In the genomic region with DNA sequence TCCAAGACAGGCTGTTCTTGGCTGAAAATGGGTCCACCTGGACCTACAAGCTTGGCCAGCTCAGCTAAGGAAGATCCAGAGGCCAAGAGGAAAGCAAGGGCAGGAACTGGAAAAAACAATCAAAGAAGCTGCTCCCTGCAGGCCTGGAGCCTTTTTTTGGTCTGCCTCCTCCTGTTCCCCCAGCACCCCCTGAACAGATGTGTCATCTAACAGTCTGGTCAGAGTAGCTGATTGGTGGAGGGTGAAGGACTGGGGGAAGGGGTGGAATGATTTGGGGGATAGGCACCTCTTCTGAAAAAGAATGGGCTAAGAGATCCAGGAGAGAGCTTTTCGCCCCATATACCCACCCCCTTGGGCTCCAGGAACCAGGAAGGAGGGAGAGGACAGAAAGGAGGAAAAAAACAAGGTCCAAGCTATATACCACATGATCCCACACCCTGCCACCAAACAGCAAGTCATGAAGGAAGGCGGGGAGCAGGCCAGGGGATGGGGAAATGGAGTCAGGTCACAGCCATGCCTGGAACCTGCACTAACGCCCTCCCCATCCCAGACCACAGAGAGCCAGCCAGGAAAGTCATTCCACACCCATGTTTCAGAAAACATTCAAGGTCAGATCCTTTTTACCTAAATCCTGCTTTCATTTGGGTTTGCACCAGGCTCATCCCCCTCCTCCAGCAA, we compare ENCODE assay signal across 8 cellular contexts. TPM values are rescaled to one million over a fixed set of nuclear protein-coding genes. Genes with fewer than 3 reads are reported as not detected.
DNase-seq lines count a peak whose midpoint lies in the region; ATAC-seq and TF ChIP-seq lines count a peak whose summit lies in the region.

No MANE protein-coding gene starts in this region.

- H3K4me3 Mint-ChIP-seq in CD4-positive, CD25-positive, alpha-beta regulatory T cell = peak overlapping the region; percentile 88 to 99 (median 94)
- peak overlapping the region; percentile 86 for H3K4me3 Mint-ChIP-seq in neural crest cell

- H3F3A ChIP-seq in PC-3 (ENCODE audit: low read length, unreplicated experiment) = no peaks in the 10 kb centered on the region

- peaks cover 68% of the 10 kb centered on the region for H3K79me2 ChIP-seq in PC-3 (ENCODE audit: low read length)

- H3K4me1 ChIP-seq in CD4-positive, CD25-positive, alpha-beta regulatory T cell (ENCODE audit: control insufficient read depth, insufficient read depth, low read length, poor library complexity, severe bottlenecking) = peaks cover 58% of the 10 kb centered on the region
- peaks cover 18% of the 10 kb centered on the region for H3K4me1 ChIP-seq in PC-3 (ENCODE audit: insufficient read depth, low read length)

- H3K9ac ChIP-seq in PC-3 (ENCODE audit: low read length) = peak overlapping the region; percentile 76

- H3K9me3 ChIP-seq in CD4-positive, CD25-positive, alpha-beta regulatory T cell (ENCODE audit: control insufficient read depth in 2 of 2, low read length in 2 of 2) = no peaks in the 10 kb centered on the region
- no peaks in the 10 kb centered on the region for H3K9me3 ChIP-seq in PC-3 (ENCODE audit: low read length)

- ATAC-seq in CD4-positive, CD25-positive, alpha-beta regulatory T cell (ENCODE audit: low read depth in 2 of 2) = no peak
- ATAC-seq in PC-3 (no peak), HG02678 (IDR thresholded peaks at IDR 0.05; ENCODE audit: unreplicated experiment) (no peak)

- POLR2A ChIA-PET in PC-3 (lab: Charles Lee; ENCODE audit: unreplicated experiment) = no interaction called here

- H2AFZ ChIP-seq in PC-3 (ENCODE audit: low read length) = peak overlapping the region; percentile 74; the same call in 1 of the 2 replicates

- H3K27ac ChIP-seq in CD4-positive, CD25-positive, alpha-beta regulatory T cell (ENCODE audit: insufficient read depth, low read length, poor library complexity, severe bottlenecking) = peak overlapping the region; percentile 23
- peak overlapping the region; percentile 32 for H3K27ac ChIP-seq in PC-3 (ENCODE audit: low read length)

- peak overlapping the region; percentile 83 to 91 (median 90) for H3K27ac Mint-ChIP-seq in CD4-positive, CD25-positive, alpha-beta regulatory T cell
- no peak overlapping the region for H3K27ac Mint-ChIP-seq in neural crest cell (ENCODE audit: unreplicated experiment)

- CTCF ChIA-PET in PC-3 (lab: Charles Lee) = interaction anchor here (0.6 kb wide), 1 partner anchor 46 kb away, joined by 3 read pairs; no protein-coding TSS in a partner anchor

- H3K9me2 ChIP-seq in PC-3 (replicated peaks; ENCODE audit: low read length) = no peaks in the 10 kb centered on the region

- H3K27me3 ChIP-seq in CD4-positive, CD25-positive, alpha-beta regulatory T cell (ENCODE audit: control insufficient read depth, insufficient read depth, low read length) = no peaks in the 10 kb centered on the region
- no peaks in the 10 kb centered on the region for H3K27me3 ChIP-seq in PC-3 (ENCODE audit: low read length)

- no peaks in the 10 kb centered on the region for H3K36me3 Mint-ChIP-seq in CD4-positive, CD25-positive, alpha-beta regulatory T cell
- H3K36me3 Mint-ChIP-seq in neural crest cell (ENCODE audit: low read depth) = no peaks in the 10 kb centered on the region

- peak overlapping the region; percentile 66 for H3K4me3 ChIP-seq in CD4-positive, CD25-positive, alpha-beta regulatory T cell (ENCODE audit: low read depth, low read length)
- H3K4me3 ChIP-seq in PC-3 (ENCODE audit: low read length) (peak overlapping the region; percentile 81), epithelial cell of proximal tubule (ENCODE audit: low read depth, low read length) (peak overlapping the region; percentile 91)

- H3K36me3 ChIP-seq in CD4-positive, CD25-positive, alpha-beta regulatory T cell (ENCODE audit: control insufficient read depth, insufficient read depth, low read length) = no peaks in the 10 kb centered on the region
- H3K36me3 ChIP-seq in PC-3 (ENCODE audit: low read depth, low read length) = no peaks in the 10 kb centered on the region

- H3K9me3 Mint-ChIP-seq in CD4-positive, CD25-positive, alpha-beta regulatory T cell = no peaks in the 10 kb centered on the region
- H3K9me3 Mint-ChIP-seq in neural crest cell = no peaks in the 10 kb centered on the region

- peak overlapping the region; percentile 98 for H3K4me2 ChIP-seq in PC-3 (ENCODE audit: low read length)

- intact Hi-C loops in PC-3 (cut with micrococcal nuclease) = loop anchor here (2.0 kb wide), 1 partner anchor 66 kb away; no protein-coding TSS in a partner anchor

- peaks cover 6% of the 10 kb centered on the region for H3K27me3 Mint-ChIP-seq in CD4-positive, CD25-positive, alpha-beta regulatory T cell
- H3K27me3 Mint-ChIP-seq in neural crest cell (ENCODE audit: low read depth) = peaks cover 42% of the 10 kb centered on the region

- peaks cover 11 to 62% (median 35%) of the 10 kb centered on the region in 4 donors for H3K4me1 Mint-ChIP-seq in CD4-positive, CD25-positive, alpha-beta regulatory T cell
- H3K4me1 Mint-ChIP-seq in neural crest cell = peaks cover 14% of the 10 kb centered on the region

- H4K20me1 ChIP-seq in PC-3 (ENCODE audit: low read length) = peaks cover 17% of the 10 kb centered on the region; the same call in 1 of the 2 replicates

- DNase-seq in CD4-positive, CD25-positive, alpha-beta regulatory T cell = no peak
- DNase-seq in PC-3 = no peak
- DNase-seq in epithelial cell of proximal tubule (ENCODE audit: low read depth) = no peak
- no peak for DNase-seq in neural crest cell (ENCODE audit: low read depth, low spot score)
- DNase-seq in NCI-H2081 treated with DMSO at 0.1 percent for 48 hours (lab: John Stamatoyannopoulos, UW) = no peak
- DNase-seq in NCI-H1417 (lab: John Stamatoyannopoulos, UW) = no peak
- DNase-seq in occipital lobe (lab: John Stamatoyannopoulos, UW) = no peak

- no peak for TF ChIP-seq CTCF in PC-3 (conservative IDR thresholded peaks at IDR 0.05; ENCODE audit: low read depth, low read length)
- no peak for TF ChIP-seq CTCF in epithelial cell of proximal tubule (conservative IDR thresholded peaks at IDR 0.05; ENCODE audit: low read depth, low read length)
- TF ChIP-seq CTCF in neural crest cell (conservative IDR thresholded peaks at IDR 0.05) = no peak

- BruUV-seq in PC-3 (replicated peaks; lab: Mats Ljungman, UMichigan) = no TSS peak

RNA-seq across cellular contexts. Expression of a gene that starts 2.0 kb away (rescaled TPM):
- 30.8 TPM for total RNA-seq in CD4-positive, CD25-positive, alpha-beta regulatory T cell
- 10 to 100 TPM; 15.4 to 24.0 (median 19.7) TPM for polyA plus RNA-seq in CD4-positive, CD25-positive, alpha-beta regulatory T cell
- 26.6 and 36.9 TPM in 2 replicates for total RNA-seq in PC-3 (2014; rRNA removed)
- total RNA-seq in epithelial cell of proximal tubule = 26.4 and 27.7 TPM in 2 replicates
- total RNA-seq in neural crest cell = 6.7 and 10.1 TPM in 2 replicates
- total RNA-seq in occipital lobe = 7.5 TPM

RNA-seq across cellular contexts. Expression of a gene that starts 39.2 kb away (rescaled TPM):
- total RNA-seq in CD4-positive, CD25-positive, alpha-beta regulatory T cell = 8.0 TPM
- 1 to 10 TPM; 1.0 to 2.0 (median 1.7) TPM for polyA plus RNA-seq in CD4-positive, CD25-positive, alpha-beta regulatory T cell
- total RNA-seq in PC-3 (2014; rRNA removed) (22.0 and 30.7 TPM in 2 replicates), epithelial cell of proximal tubule (8.4 and 9.4 TPM in 2 replicates), neural crest cell (21.8 and 23.3 TPM in 2 replicates), occipital lobe (27.5 TPM)
